In the genomic region with DNA sequence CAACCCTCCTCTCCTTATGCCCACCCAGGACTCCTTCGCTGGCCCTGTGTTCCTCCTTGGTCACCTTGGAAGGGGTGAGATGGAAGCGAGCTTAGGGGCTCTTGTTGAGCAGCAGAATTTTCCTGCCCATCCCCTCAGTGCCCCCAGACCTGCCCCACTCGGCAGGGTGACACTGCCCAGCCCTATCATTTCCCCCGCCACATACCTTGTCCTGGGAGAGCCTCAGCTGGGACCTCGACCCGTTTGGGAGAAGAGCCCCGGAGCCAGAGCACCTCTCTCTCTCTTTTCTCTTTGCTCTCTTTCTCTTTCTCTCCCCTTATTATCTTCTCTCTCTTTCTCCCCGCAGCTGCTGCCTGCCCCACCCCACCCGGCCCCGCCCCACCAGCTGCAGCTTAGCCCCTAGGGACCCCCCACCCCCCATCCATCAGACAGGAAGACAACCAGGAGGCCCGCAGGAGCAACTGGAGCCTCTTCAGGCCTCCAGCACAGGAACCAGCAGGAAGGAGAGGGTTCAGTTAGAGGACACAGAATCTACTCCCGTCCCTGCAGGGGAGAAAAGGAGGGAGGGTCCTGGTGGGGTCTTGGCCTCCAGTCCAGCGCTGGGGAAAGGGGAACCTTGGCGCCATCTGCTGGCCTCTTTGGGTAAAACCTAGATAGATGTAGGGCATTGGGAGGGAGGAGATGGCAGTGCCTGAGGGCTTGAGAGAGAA, we compare ENCODE assay signal across 8 cellular contexts. TPM values are rescaled to one million over a fixed set of nuclear protein-coding genes. Genes with fewer than 3 reads are reported as not detected.
DNase-seq lines count a peak whose midpoint lies in the region; ATAC-seq and TF ChIP-seq lines count a peak whose summit lies in the region.

No MANE protein-coding gene starts in this region.

- H2AK5ac ChIP-seq in H9 (ENCODE audit: insufficient read length, low read length), result no peak overlapping the region

- no peak overlapping the region for H3K56ac ChIP-seq in H9 (ENCODE audit: insufficient read length, low read depth, low read length)

- H3K9me3 Mint-ChIP-seq in H9 (no peaks in the 10 kb centered on the region), memory B cell (no peaks in the 10 kb centered on the region)

- peaks cover 21% of the 10 kb centered on the region; the same call in 1 of the 2 replicates for H3K27me3 ChIP-seq in H9 (ENCODE audit: insufficient read depth, low read length)

- H3K4me1 ChIP-seq in H9 (ENCODE audit: insufficient read depth, low read length), result peaks cover 5% of the 10 kb centered on the region; the same call in 1 of the 2 replicates

- H2BK20ac ChIP-seq in H9 (ENCODE audit: low read depth, low read length, poor library complexity, severe bottlenecking), result no peak overlapping the region

- no peak overlapping the region for H3K4ac ChIP-seq in H9 (ENCODE audit: low read depth, low read length)

- WGBS in H9 (ENCODE audit: extremely low coverage, insufficient read length, low lambda C conversion rate), result no CpG with 5 or more reads among the region's 14 CpGs

- peaks cover 0 to 8% (median 0%) of the 10 kb centered on the region in 3 experiments; a peak in 6 of 7 replicates for H3K36me3 Mint-ChIP-seq in H9 (ENCODE audit: insufficient read depth in 1 of 3, low read depth in 3 of 3)
- peaks cover 7% of the 10 kb centered on the region for H3K36me3 Mint-ChIP-seq in memory B cell

- H3K79me1 ChIP-seq in H9 (ENCODE audit: insufficient read depth, low read depth, low read length, poor library complexity, severe bottlenecking), result no peaks in the 10 kb centered on the region

- no peak overlapping the region for H2AFZ ChIP-seq in H9 (ENCODE audit: low read length)

- H3K9me3 ChIP-seq in H9 (ENCODE audit: control insufficient read depth, low read depth, low read length), result no peaks in the 10 kb centered on the region

- H2BK5ac ChIP-seq in H9 (ENCODE audit: insufficient read length, low read length), result no peak overlapping the region

- peak; percentile 88 for TF ChIP-seq CTCF in H9 (conservative IDR thresholded peaks at IDR 0.05)

- H4K20me1 ChIP-seq in H9 (ENCODE audit: control insufficient read depth, insufficient read depth, insufficient read length), result no peaks in the 10 kb centered on the region

- no peak overlapping the region for H2BK12ac ChIP-seq in H9 (ENCODE audit: insufficient read length, low read depth, low read length)

- peak; percentile 71 for ATAC-seq in memory B cell (ENCODE audit: low read depth)

- no peak overlapping the region for H3K23ac ChIP-seq in H9 (ENCODE audit: insufficient read length, low read depth, low read length)

- peaks cover 4% of the 10 kb centered on the region for H3K23me2 ChIP-seq in H9 (ENCODE audit: insufficient read length, low read depth, low read length, poor library complexity, severe bottlenecking)

- no peak overlapping the region for H3K18ac ChIP-seq in H9 (ENCODE audit: insufficient read length, low read depth, low read length)

- no peak overlapping the region for H3K9ac ChIP-seq in H9 (ENCODE audit: extremely low read depth, insufficient read length, low read length)

- no peak overlapping the region for H3K27ac ChIP-seq in H9 (ENCODE audit: insufficient read length, low read depth, low read length)

- H3K27ac Mint-ChIP-seq in H9 (no peak overlapping the region), memory B cell (no peak overlapping the region)

- H3K4me3 Mint-ChIP-seq in H9 (peak overlapping the region; percentile 66 to 82; a peak in 1 of 5 replicates), memory B cell (peak overlapping the region; percentile 74)

- no peaks in the 10 kb centered on the region for H3K79me2 ChIP-seq in H9 (ENCODE audit: insufficient read depth, low read length)

- H4K91ac ChIP-seq in H9 (ENCODE audit: insufficient read length, low read depth, low read length), result no peak overlapping the region

- H3K14ac ChIP-seq in H9 (ENCODE audit: insufficient read depth, low read length), result no peak overlapping the region

- no peak overlapping the region for H2BK15ac ChIP-seq in H9 (ENCODE audit: low read depth, low read length)

- H3K4me2 ChIP-seq in H9 (ENCODE audit: insufficient read depth, insufficient read length, low read length), result peak overlapping the region; percentile 11

- H3T11ph ChIP-seq in H9 (ENCODE audit: low read length), result no peak overlapping the region

- peaks cover 45% of the 10 kb centered on the region for H3K27me3 Mint-ChIP-seq in H9 (ENCODE audit: low read depth)
- peaks cover 28% of the 10 kb centered on the region for H3K27me3 Mint-ChIP-seq in memory B cell

- no peak overlapping the region for H4K8ac ChIP-seq in H9 (replicated peaks; ENCODE audit: insufficient read length, low read depth, low read length)

- peak; percentile 74 for DNase-seq in AG20443 (ENCODE audit: low spot score)
- DNase-seq in H9, result peak; percentile 95
- DNase-seq in NCI-H526 (lab: John Stamatoyannopoulos, UW), result peak; percentile 65 to 86
- DNase-seq in activated CD4-positive, alpha-beta T cell treated with anti-CD3 and anti-CD28 coated beads, Interleukin-2, amount 50 U/mL, for 4 hours, result peak; percentile 56 to 60
- peak; percentile 58 for DNase-seq in effector CD4-positive, alpha-beta T cell
- peak; percentile 72 to 85 for DNase-seq in memory B cell (ENCODE audit: low spot score in 2 of 2)
- peak; percentile 17 to 38 for DNase-seq in stimulated activated CD8-positive, alpha-beta memory T cell treated with anti-CD3 and anti-CD28 coated beads, Interleukin-15, amount 100 ng/mL, for 4 hours (ENCODE audit: low read depth in 2 of 2)
- no peak for DNase-seq in NCI-H1048 (lab: John Stamatoyannopoulos, UW)

- H2BK120ac ChIP-seq in H9 (ENCODE audit: low read depth, low read length, poor library complexity, severe bottlenecking), result no peak overlapping the region

- no peak overlapping the region for H4K5ac ChIP-seq in H9 (ENCODE audit: insufficient read length, low read depth, low read length)

- H3K4me1 Mint-ChIP-seq in H9, result peaks cover 43 to 56% of the 10 kb centered on the region in 2 experiments
- H3K4me1 Mint-ChIP-seq in memory B cell, result peaks cover 32% of the 10 kb centered on the region

RNA-seq across cellular contexts. Expression of a gene that starts 1.6 kb away (rescaled TPM):
- total RNA-seq in H9 (2021), result 4.5 and 5.9 TPM in 2 replicates

RNA-seq across cellular contexts. Expression of a gene that starts 13.9 kb away (rescaled TPM):
- 1.1 and 1.2 TPM in 2 replicates for total RNA-seq in H9 (2021)

RNA-seq across cellular contexts. Expression of a gene that starts 28.8 kb away (rescaled TPM):
- 17.2 and 17.7 TPM in 2 replicates for total RNA-seq in H9 (2021)

RNA-seq across cellular contexts. Expression of a gene that starts 54.9 kb away (rescaled TPM):
- total RNA-seq in H9 (2021), result 50.1 and 51.4 TPM in 2 replicates

RNA-seq across cellular contexts. Expression of a gene that starts 55.2 kb away (rescaled TPM):
- total RNA-seq in H9 (2021), result 185 and 194 TPM in 2 replicates
